In the genomic region with DNA sequence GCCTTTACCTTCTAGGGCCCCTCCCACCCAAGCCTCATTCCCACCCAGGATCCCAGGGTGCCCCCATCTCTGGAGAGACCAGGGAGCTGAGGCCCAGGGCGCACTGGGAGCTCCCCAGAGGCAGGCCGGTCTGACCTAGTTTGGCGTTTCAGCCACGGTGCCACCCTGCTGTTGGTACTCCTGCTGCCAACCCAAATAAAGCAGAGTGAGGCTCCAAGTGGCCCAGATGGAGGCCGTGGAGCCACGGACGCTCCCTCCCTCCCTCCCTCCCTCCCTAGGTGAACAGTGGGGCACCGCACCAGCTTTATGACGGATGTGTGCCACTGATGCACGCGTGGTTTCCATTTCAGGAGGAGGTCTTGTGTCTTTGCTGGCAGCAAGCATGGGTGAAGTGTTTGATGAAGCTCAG, we compare ENCODE assay signal across 8 cellular contexts. TPM values are rescaled to one million over a fixed set of nuclear protein-coding genes. Genes with fewer than 3 reads are reported as not detected.
DNase-seq lines count a peak whose midpoint lies in the region; ATAC-seq, FAIRE-seq and TF ChIP-seq lines count a peak whose summit lies in the region.

No MANE protein-coding gene starts in this region.

- H3K9me3 ChIP-seq in kidney (ENCODE audit: control insufficient read depth in 1 of 2, low read length in 2 of 2) = no peaks in the 10 kb centered on the region

- peak; percentile 75 for DNase-seq in activated naive CD4-positive, alpha-beta T cell treated with anti-CD3 and anti-CD28 coated beads for 36 hours
- peak; percentile 84 for DNase-seq in kidney
- peak; percentile 25 for DNase-seq in stimulated activated naive CD4-positive, alpha-beta T cell treated with Interleukin-2 at 50 U/mL for 16 hours (lab: John Stamatoyannopoulos, UW)
- no peak for DNase-seq in activated CD4-positive, CD25-positive, alpha-beta regulatory T cell (lab: John Stamatoyannopoulos, UW)
- no peak for DNase-seq in endothelial cell (ENCODE audit: low spot score)
- no peak for DNase-seq in NCI-H1436 (lab: John Stamatoyannopoulos, UW)

- no peak for FAIRE-seq in kidney (lab: Jason Lieb, UNC)

- H3K27ac Mint-ChIP-seq in IgD-negative memory B cell = peak overlapping the region; percentile 17 to 98 (median 86)
- peak overlapping the region; percentile 96 for H3K27ac Mint-ChIP-seq in activated naive CD4-positive, alpha-beta T cell treated with anti-CD3 and anti-CD28 coated beads for 36 hours
- H3K27ac Mint-ChIP-seq in endothelial cell (ENCODE audit: unreplicated experiment) = no peak overlapping the region

- H3K9ac ChIP-seq in kidney (ENCODE audit: low read length in 2 of 2) = peak overlapping the region in 1 of 2 donors; percentile 65

- peak overlapping the region; percentile 88 to 98 (median 94) for H3K4me3 Mint-ChIP-seq in IgD-negative memory B cell
- H3K4me3 Mint-ChIP-seq in activated naive CD4-positive, alpha-beta T cell treated with anti-CD3 and anti-CD28 coated beads for 36 hours = peak overlapping the region; percentile 88
- no peak overlapping the region for H3K4me3 Mint-ChIP-seq in endothelial cell (ENCODE audit: unreplicated experiment)

- H3K4me1 ChIP-seq in kidney (ENCODE audit: control insufficient read depth in 1 of 2, insufficient read depth in 1 of 2, low read depth in 1 of 2, low read length in 2 of 2) = peaks cover 16 to 52% of the 10 kb centered on the region in 2 donors

- peak overlapping the region in 1 of 2 donors; percentile 76 for H3K4me3 ChIP-seq in kidney (ENCODE audit: low read length in 2 of 2)

- TF ChIP-seq CTCF in kidney (IDR thresholded peaks at IDR 0.05; ENCODE audit: borderline replicate concordance, extremely low read depth, insufficient read depth) (no peak), endothelial cell (IDR thresholded peaks at IDR 0.05; ENCODE audit: unreplicated experiment) (no peak)

- ATAC-seq in HG03342 (IDR thresholded peaks at IDR 0.05; ENCODE audit: unreplicated experiment) = no peak

- H3K27me3 Mint-ChIP-seq in IgD-negative memory B cell (no peaks in the 10 kb centered on the region), endothelial cell (ENCODE audit: unreplicated experiment) (peaks cover 10% of the 10 kb centered on the region)
- no peaks in the 10 kb centered on the region for H3K27me3 Mint-ChIP-seq in activated naive CD4-positive, alpha-beta T cell treated with anti-CD3 and anti-CD28 coated beads for 36 hours (ENCODE audit: low read depth)

- intact Hi-C loops in activated naive CD4-positive, alpha-beta T cell treated with anti-CD3 and anti-CD28 coated beads for 36 hours (cut with micrococcal nuclease) = loop anchor here (5.0 kb wide), 4 partner anchors 142 to 853 kb away; a partner anchor contains a TSS
- intact Hi-C loops in kidney (cut with DNase I) = no loop called here

- peak overlapping the region; percentile 71 to 75 for H3K27ac ChIP-seq in kidney (ENCODE audit: low read depth in 2 of 2, low read length in 2 of 2)

- peaks cover 5% of the 10 kb centered on the region for H3K36me3 Mint-ChIP-seq in IgD-negative memory B cell
- peaks cover 9% of the 10 kb centered on the region for H3K36me3 Mint-ChIP-seq in activated naive CD4-positive, alpha-beta T cell treated with anti-CD3 and anti-CD28 coated beads for 36 hours (ENCODE audit: low read depth)
- H3K36me3 Mint-ChIP-seq in endothelial cell (ENCODE audit: low read depth, unreplicated experiment) = no peaks in the 10 kb centered on the region

- no peaks in the 10 kb centered on the region for H3K9me3 Mint-ChIP-seq in IgD-negative memory B cell
- no peaks in the 10 kb centered on the region for H3K9me3 Mint-ChIP-seq in activated naive CD4-positive, alpha-beta T cell treated with anti-CD3 and anti-CD28 coated beads for 36 hours
- no peaks in the 10 kb centered on the region for H3K9me3 Mint-ChIP-seq in endothelial cell (ENCODE audit: unreplicated experiment)

- H3K4me1 Mint-ChIP-seq in IgD-negative memory B cell = peaks cover 32 to 49% (median 36%) of the 10 kb centered on the region in 3 donors
- peaks cover 68% of the 10 kb centered on the region for H3K4me1 Mint-ChIP-seq in activated naive CD4-positive, alpha-beta T cell treated with anti-CD3 and anti-CD28 coated beads for 36 hours (ENCODE audit: low read depth)
- H3K4me1 Mint-ChIP-seq in endothelial cell (ENCODE audit: unreplicated experiment) = peaks cover 33% of the 10 kb centered on the region

- CTCF ChIA-PET in activated naive CD4-positive, alpha-beta T cell treated with anti-CD3 and anti-CD28 coated beads for 36 hours (lab: Charles Lee) = interaction anchor here (0.6 to 4.5 kb wide), 4 partner anchors 11 to 446 kb away, joined by 3 to 28 read pairs (median 3); no protein-coding TSS in a partner anchor

- H3K36me3 ChIP-seq in kidney (ENCODE audit: control insufficient read depth in 1 of 2, insufficient read depth in 2 of 2, low read length in 2 of 2) = no peaks in the 10 kb centered on the region

RNA-seq across cellular contexts. Expression of a gene that starts 1.8 kb away (rescaled TPM):
- 0.94 TPM for polyA plus RNA-seq in IgD-negative memory B cell
- total RNA-seq in activated naive CD4-positive, alpha-beta T cell treated with anti-CD3 and anti-CD28 coated beads for 36 hours = 10 to 100 TPM; 17.3 to 19.5 TPM
- total RNA-seq in kidney = 40.3 TPM
- 20.8 TPM for polyA plus RNA-seq in kidney (ENCODE audit: insufficient read depth, low read depth, low replicate concordance)
- total RNA-seq in endothelial cell (ENCODE audit: unreplicated experiment) = 45.2 TPM

Comparison
In these comparisons a context has a peak if more than half of its experiments do, and no peak if none do; other contexts are left out.
1. DNase-seq: peak in activated naive CD4-positive, alpha-beta T cell treated with anti-CD3 and anti-CD28 coated beads for 36 hours (single experiment), kidney (single experiment) and stimulated activated naive CD4-positive, alpha-beta T cell treated with Interleukin-2 at 50 U/mL for 16 hours (single experiment); none in activated CD4-positive, CD25-positive, alpha-beta regulatory T cell (0 of 4), endothelial cell (single experiment) and NCI-H1436 (single experiment).